In genomic region chr3:103752986-103753385, GRCh38 we compare ENCODE assay signal across 21 cellular contexts.
A peak's percentile ranks its signal among the peaks of the same experiment; 100 is the strongest.
DNase-seq lines count a peak whose midpoint lies in the region; ATAC-seq, FAIRE-seq and TF ChIP-seq lines count a peak whose summit lies in the region.
"Had no signal": no experiment of that assay in that cellular context is flagged by ENCODE, and none has a peak within 500 bp of the region (broad histone marks: within the 10 kb centered on the region; RNA-seq: fewer than 3 reads in every experiment).

No MANE protein-coding gene starts in this region.

- no peak overlapping the region for H2AFZ ChIP-seq in IMR-90 (replicated peaks; ENCODE audit: low read length, poor library complexity)

- no peak overlapping the region for H3K56ac ChIP-seq in IMR-90 (ENCODE audit: extremely low read depth, insufficient read depth, low read length)
- no peak overlapping the region for H3K56ac ChIP-seq in mesendoderm (ENCODE audit: low read length)

- H2BK5ac ChIP-seq in IMR-90 (ENCODE audit: low read depth, low read length, poor library complexity, severe bottlenecking): no peak overlapping the region
- no peak overlapping the region for H2BK5ac ChIP-seq in mesendoderm (ENCODE audit: low read length)

- H3K23ac ChIP-seq in IMR-90 (ENCODE audit: low read depth, low read length): no peak overlapping the region
- H3K23ac ChIP-seq in mesendoderm (ENCODE audit: low read length): no peak overlapping the region

- no peak overlapping the region for H3K18ac ChIP-seq in IMR-90 (ENCODE audit: low read depth, low read length)
- H3K18ac ChIP-seq in mesendoderm (ENCODE audit: low read length): no peak overlapping the region

- no peaks in the 10 kb centered on the region for H3K4me1 ChIP-seq in A549
- H3K4me1 ChIP-seq in IMR-90 (ENCODE audit: control insufficient read depth, insufficient read depth, low read length): no peaks in the 10 kb centered on the region
- no peaks in the 10 kb centered on the region for H3K4me1 ChIP-seq in mesendoderm (ENCODE audit: control insufficient read depth, low read depth, low read length)
- H3K4me1 ChIP-seq: BE2C; BLaER1 treated with 17β-estradiol and CSF1 and Interleukin-3, amounts not matched to agents 10 nM and 100 nM; HAP-1 had no signal

- H2BK15ac ChIP-seq in IMR-90 (ENCODE audit: low read depth, low read length) (no peak overlapping the region), mesendoderm (replicated peaks; ENCODE audit: low read depth) (no peak overlapping the region)

- no TSS peak for BruUV-seq in IMR-90 (replicated peaks; lab: Mats Ljungman, UMichigan)

- no peaks in the 10 kb centered on the region for H3K36me3 ChIP-seq in IMR-90 (ENCODE audit: control insufficient read depth, insufficient read depth, low read length)
- H3K36me3 ChIP-seq in mesendoderm (ENCODE audit: control insufficient read depth, insufficient read depth, low read length): no peaks in the 10 kb centered on the region
- H3K36me3 ChIP-seq: BE2C; BLaER1 treated with 17β-estradiol and CSF1 and Interleukin-3, amounts not matched to agents 10 nM and 100 nM; HAP-1 had no signal

- no peak for FAIRE-seq in A549 (lab: Jason Lieb, UNC)
- FAIRE-seq in frontal cortex (lab: Jason Lieb, UNC): peak; percentile 33
- FAIRE-seq: GM12891, GM18507, H54 had no signal

- H3K14ac ChIP-seq in IMR-90 (replicated peaks; ENCODE audit: low read depth, low read length): no peak overlapping the region

- H2BK20ac ChIP-seq in IMR-90 (ENCODE audit: low read depth, low read length): no peak overlapping the region

- TF ChIP-seq POLR2A in A549 (IDR thresholded peaks at IDR 0.05; ENCODE audit: low read length) (no peak), IMR-90 (IDR thresholded peaks at IDR 0.05; ENCODE audit: low read depth, low read length) (no peak)

- H2AK9ac ChIP-seq in IMR-90 (replicated peaks; ENCODE audit: low read depth, low read length, poor library complexity): no peak overlapping the region

- H3K9ac ChIP-seq in IMR-90 (ENCODE audit: low read depth, low read length) (no peak overlapping the region), mesendoderm (ENCODE audit: low read length) (no peak overlapping the region)
- H3K9ac ChIP-seq: BLaER1 treated with 17β-estradiol and CSF1 and Interleukin-3, amounts not matched to agents 10 nM and 100 nM had no signal

- no peaks in the 10 kb centered on the region for H4K20me1 ChIP-seq in IMR-90 (ENCODE audit: insufficient read depth, low read length)
- H4K20me1 ChIP-seq: BLaER1 treated with 17β-estradiol and CSF1 and Interleukin-3, amounts not matched to agents 10 nM and 100 nM had no signal

- DNase-seq in A549 (ENCODE audit: low read depth in 1 of 2, low spot score in 1 of 2) (no peak), IMR-90 (no peak), frontal cortex (ENCODE audit: low spot score in 2 of 2) (no peak), COR-L47 (lab: John Stamatoyannopoulos, UW) (no peak), mesendoderm (no peak)
- DNase-seq: ACHN; AML-193; BE2C; Calu3; CD4-positive, alpha-beta T cell; CD8-positive, alpha-beta memory T cell; DMS53; DMS79 treated with DMSO at 0.1 percent for 48 hours; GF-D8; GOT3 had no signal

- POLR2A ChIA-PET in A549 (lab: Yijun Ruan, JAX) (no interaction called here), IMR-90 (lab: Charles Lee; ENCODE audit: unreplicated experiment) (no interaction called here)

- no peak overlapping the region for H4K5ac ChIP-seq in IMR-90 (ENCODE audit: low read depth, low read length)
- H4K5ac ChIP-seq in mesendoderm (ENCODE audit: low read length): no peak overlapping the region

- dilution Hi-C loops in IMR-90 (cut with HindIII; ENCODE audit: low sequenced_read_pairs, unreplicated experiment): no loop called here

- H3K4ac ChIP-seq in IMR-90 (ENCODE audit: low read depth, low read length) (no peak overlapping the region), mesendoderm (ENCODE audit: low read depth, low read length) (no peak overlapping the region)

- H3K9me3 ChIP-seq in A549 (no peaks in the 10 kb centered on the region), IMR-90 (ENCODE audit: control insufficient read depth, insufficient read depth, low read length) (no peaks in the 10 kb centered on the region)
- H3K9me3 ChIP-seq: BE2C; BLaER1 treated with 17β-estradiol and CSF1 and Interleukin-3, amounts not matched to agents 10 nM and 100 nM; HAP-1 had no signal

- H2BK120ac ChIP-seq in IMR-90 (ENCODE audit: low read depth, low read length): no peak overlapping the region
- no peak overlapping the region for H2BK120ac ChIP-seq in mesendoderm (ENCODE audit: low read depth, low read length)

- in situ Hi-C loops in IMR-90 (cut with MboI; ENCODE audit: low sequenced_read_pairs): no loop called here

- H3K27ac ChIP-seq in A549 (no peak overlapping the region), IMR-90 (ENCODE audit: insufficient read depth, low read length) (no peak overlapping the region), mesendoderm (ENCODE audit: low read depth, low read length) (no peak overlapping the region)
- H3K27ac ChIP-seq: BLaER1 treated with 17β-estradiol and CSF1 and Interleukin-3, amounts not matched to agents 10 nM and 100 nM had no signal

- H3K9me1 ChIP-seq in IMR-90 (ENCODE audit: insufficient read depth, low read length): no peaks in the 10 kb centered on the region

- TF ChIP-seq EP300 in A549 (IDR thresholded peaks at IDR 0.05): no peak

- no peaks in the 10 kb centered on the region for H3K79me2 ChIP-seq in mesendoderm (ENCODE audit: control insufficient read depth, insufficient read depth, low read length)

- TF ChIP-seq CTCF in A549 (IDR thresholded peaks at IDR 0.05) (no peak), IMR-90 (conservative IDR thresholded peaks at IDR 0.05; ENCODE audit: low read depth, low read length) (no peak)

- H2AK5ac ChIP-seq in IMR-90 (ENCODE audit: low read depth, low read length): no peak overlapping the region
- no peak overlapping the region for H2AK5ac ChIP-seq in mesendoderm (ENCODE audit: low read length)

- CTCF ChIA-PET in A549 (lab: Yijun Ruan, JAX): no interaction called here
- CTCF ChIA-PET in IMR-90 (lab: Yijun Ruan, JAX): no interaction called here

- intact Hi-C loops in IMR-90 (cut with micrococcal nuclease): no loop called here

- H3K79me1 ChIP-seq in IMR-90 (ENCODE audit: low read depth in 1 of 2, low read length in 2 of 2) (no peaks in the 10 kb centered on the region), mesendoderm (ENCODE audit: low read length) (no peaks in the 10 kb centered on the region)

- H3K4me3 ChIP-seq in A549 (no peak overlapping the region), IMR-90 (ENCODE audit: insufficient read depth, low read depth, low read length) (no peak overlapping the region), mesendoderm (ENCODE audit: low read length) (no peak overlapping the region)
- H3K4me3 ChIP-seq: BLaER1 treated with 17β-estradiol and CSF1 and Interleukin-3, amounts not matched to agents 10 nM and 100 nM; HAP-1 had no signal

- ATAC-seq in A549 (no peak), IMR-90 (ENCODE audit: low read depth) (no peak), GM18517 (IDR thresholded peaks at IDR 0.05; ENCODE audit: unreplicated experiment) (no peak)

- H3K4me2 ChIP-seq in A549 (no peak overlapping the region), IMR-90 (ENCODE audit: low read depth, low read length) (no peak overlapping the region), mesendoderm (ENCODE audit: low read length) (no peak overlapping the region)
- H3K4me2 ChIP-seq: BLaER1 treated with 17β-estradiol and CSF1 and Interleukin-3, amounts not matched to agents 10 nM and 100 nM had no signal

- H3K27me3 ChIP-seq in IMR-90 (ENCODE audit: control insufficient read depth, insufficient read depth, low read length) (no peaks in the 10 kb centered on the region), mesendoderm (ENCODE audit: insufficient read depth, low read length, poor library complexity) (no peaks in the 10 kb centered on the region)
- H3K27me3 ChIP-seq: BE2C; BLaER1 treated with 17β-estradiol and CSF1 and Interleukin-3, amounts not matched to agents 10 nM and 100 nM had no signal

- H4K91ac ChIP-seq in IMR-90 (ENCODE audit: insufficient read depth, low read depth, low read length): no peak overlapping the region

- no peak overlapping the region for H4K8ac ChIP-seq in IMR-90 (ENCODE audit: low read depth in 2 of 2, low read length in 2 of 2)
- no peak overlapping the region for H4K8ac ChIP-seq in mesendoderm (ENCODE audit: low read depth, low read length)

- no peak for TF ChIP-seq RAD21 in A549 (conservative IDR thresholded peaks at IDR 0.05 in 1 of 2, IDR thresholded peaks at IDR 0.05 in 1 of 2)
- no peak for TF ChIP-seq RAD21 in IMR-90 (IDR thresholded peaks at IDR 0.05; ENCODE audit: low read length)

TF ChIP-seq in A549, 52 proteins besides CTCF, POLR2A, EP300 and RAD21:
- TF ChIP-seq CBX2 (IDR thresholded peaks at IDR 0.05; ENCODE audit: borderline replicate concordance, low read depth) (no peak), CBX8 (IDR thresholded peaks at IDR 0.05) (no peak), HOXA7 (CRISPR knock-in tag; IDR thresholded peaks at IDR 0.05) (no peak), MAFK (IDR thresholded peaks at IDR 0.05; ENCODE audit: partially characterized antibody) (peak; percentile 71), E2F6 (IDR thresholded peaks at IDR 0.05; ENCODE audit: borderline replicate concordance, low read depth) (no peak), MAZ (IDR thresholded peaks at IDR 0.05; ENCODE audit: borderline replicate concordance, low read depth, low read length) (no peak), RNF2 (IDR thresholded peaks at IDR 0.05; ENCODE audit: borderline replicate concordance, low read depth) (no peak)

TF ChIP-seq in IMR-90, 13 proteins besides CTCF, POLR2A, EP300 and RAD21:
- no peak for TF ChIP-seq NFE2L2 (IDR thresholded peaks at IDR 0.05; ENCODE audit: low read depth, low read length)
- TF ChIP-seq MAFK (IDR thresholded peaks at IDR 0.05; ENCODE audit: low read depth, low read length): peak; percentile 69
